In the genomic region with DNA sequence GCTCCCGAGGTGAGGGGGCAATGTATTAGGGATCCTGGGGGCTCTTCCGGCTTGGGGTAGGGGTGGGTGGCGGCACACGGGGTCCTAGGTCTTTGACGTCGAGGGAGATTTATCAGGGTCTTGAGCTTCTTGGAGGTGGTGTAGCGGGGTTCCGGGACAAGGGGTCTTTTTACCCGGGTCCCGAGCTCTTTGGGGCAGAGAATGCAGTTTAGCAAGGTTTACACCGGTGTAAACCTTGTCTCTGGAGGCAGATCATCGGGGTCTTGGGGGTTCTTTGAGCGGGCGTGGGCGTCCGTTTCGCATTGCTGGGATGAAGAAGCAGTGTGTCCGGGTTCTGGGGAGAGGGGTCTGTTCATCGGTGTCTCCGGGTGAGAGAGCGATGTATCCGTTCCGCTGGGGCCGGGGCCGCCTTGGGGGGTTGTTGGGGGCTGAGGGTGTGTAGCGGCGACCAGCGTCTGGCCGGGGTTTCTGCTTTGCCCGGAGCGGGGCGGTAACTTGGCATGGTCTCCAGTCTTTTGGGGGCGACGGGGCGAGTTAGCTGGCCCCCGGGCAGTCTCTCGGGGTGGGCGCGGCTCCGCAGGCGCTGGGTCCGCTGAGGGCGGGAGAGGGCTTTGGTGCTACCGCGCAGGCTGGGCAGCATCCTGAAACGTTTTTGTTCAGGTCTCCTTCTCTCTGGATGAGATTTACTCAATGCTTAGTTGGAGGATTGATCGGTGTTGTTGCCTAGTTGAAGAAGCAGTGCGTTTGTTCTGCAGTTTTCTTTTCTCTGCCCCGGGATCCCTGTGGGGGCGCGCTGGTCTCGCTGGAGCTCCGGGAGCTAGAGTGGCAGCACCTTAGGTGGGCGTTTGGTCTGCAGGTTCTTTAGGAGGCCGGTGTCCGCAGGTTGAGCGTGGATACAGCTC, we compare ENCODE assay signal across 8 cellular contexts. TPM values are rescaled to one million over a fixed set of nuclear protein-coding genes. Genes with fewer than 3 reads are reported as not detected.
A peak's percentile ranks its signal among the peaks of the same experiment; 100 is the strongest.
DNase-seq lines count a peak whose midpoint lies in the region; ATAC-seq and TF ChIP-seq lines count a peak whose summit lies in the region.

No MANE protein-coding gene starts in this region.

- peaks cover 17% of the 10 kb centered on the region for H3K4me1 Mint-ChIP-seq in CD4-positive, alpha-beta T cell (ENCODE audit: low read depth)
- H3K4me1 Mint-ChIP-seq in MCF 10A (ENCODE audit: insufficient read depth, unreplicated experiment), result peaks cover 24% of the 10 kb centered on the region

- POLR2A ChIA-PET in CD4-positive, alpha-beta T cell (lab: Charles Lee), result interaction anchor here (0.6 to 2.3 kb wide), 9 partner anchors 8 to 1367 kb away, joined by 3 to 11 read pairs (median 4); partner anchors contain the start of genes KIF23 and RPLP1
- POLR2A ChIA-PET in MCF 10A (lab: Yijun Ruan, JAX), result interaction anchor here (0.6 to 4.0 kb wide), 39 partner anchors 8 to 291 kb away, joined by 3 to 28 read pairs (median 5); partner anchors contain the start of genes KIF23 and RPLP1

- peak overlapping the region; percentile 81 for H3K27ac Mint-ChIP-seq in CD4-positive, alpha-beta T cell
- H3K27ac Mint-ChIP-seq in MCF 10A (ENCODE audit: low read depth, unreplicated experiment), result peak overlapping the region; percentile 96

- peak overlapping the region; percentile 99 for H3K4me3 Mint-ChIP-seq in CD4-positive, alpha-beta T cell
- peak overlapping the region; percentile 97 for H3K4me3 Mint-ChIP-seq in MCF 10A (ENCODE audit: unreplicated experiment)

- intact Hi-C loops in CD4-positive, alpha-beta T cell (cut with DNase I, micrococcal nuclease), result loop anchor here in 1 of 2 experiments (1.0 to 10.0 kb wide), 3 partner anchors 253 to 346 kb away; partner anchors contain the start of genes KIF23 and RPLP1
- intact Hi-C loops in MCF 10A (cut with micrococcal nuclease) (loop anchor here (1.0 to 5.0 kb wide), 4 partner anchors 69 to 249 kb away; no protein-coding TSS in a partner anchor), sciatic nerve (cut with DNase I) (no loop called here)

- no peaks in the 10 kb centered on the region for H3K27me3 ChIP-seq in CD4-positive, alpha-beta T cell (ENCODE audit: control insufficient read depth, insufficient read depth, low read length)

- H3K27ac ChIP-seq in CD4-positive, alpha-beta T cell (ENCODE audit: low read depth, low read length), result peak overlapping the region; percentile 60

- peaks cover 12% of the 10 kb centered on the region for H3K36me3 Mint-ChIP-seq in CD4-positive, alpha-beta T cell (ENCODE audit: low read depth)
- H3K36me3 Mint-ChIP-seq in MCF 10A (ENCODE audit: insufficient read depth, unreplicated experiment), result no peaks in the 10 kb centered on the region

- CTCF ChIA-PET in CD4-positive, alpha-beta T cell (lab: Charles Lee), result interaction anchor here (0.5 kb wide), 1 partner anchor 1096 kb away, joined by 3 read pairs; no protein-coding TSS in a partner anchor
- CTCF ChIA-PET in MCF 10A (lab: Yijun Ruan, JAX), result interaction anchor here (0.5 to 2.3 kb wide), 8 partner anchors 10 to 102 kb away, joined by 3 to 8 read pairs (median 3); no protein-coding TSS in a partner anchor

- peak in 6 of 10 experiments; percentile 4 to 48 (median 4) for DNase-seq in CD4-positive, alpha-beta T cell
- DNase-seq in HT-29 (ENCODE audit: low spot score), result peak; percentile 58
- peak in 4 of 5 experiments; percentile 3 to 15 (median 8) for DNase-seq in T-helper 2 cell
- peak; percentile 38 for DNase-seq in MCF 10A (ENCODE audit: unreplicated experiment)
- DNase-seq in sciatic nerve (ENCODE audit: low spot score), result peak; percentile 65

- H3K4me3 ChIP-seq in iPS-18c (ENCODE audit: insufficient read depth, low read depth, low read length), result peak overlapping the region; percentile 71

- no peaks in the 10 kb centered on the region for H3K9me3 ChIP-seq in CD4-positive, alpha-beta T cell (ENCODE audit: control insufficient read depth, low read length)
- H3K9me3 ChIP-seq in iPS-18c (ENCODE audit: control insufficient read depth, insufficient read depth, low read length), result no peaks in the 10 kb centered on the region

- H3K9me3 Mint-ChIP-seq in CD4-positive, alpha-beta T cell, result no peaks in the 10 kb centered on the region
- no peaks in the 10 kb centered on the region for H3K9me3 Mint-ChIP-seq in MCF 10A (ENCODE audit: unreplicated experiment)

- no peaks in the 10 kb centered on the region for H3K27me3 Mint-ChIP-seq in CD4-positive, alpha-beta T cell
- H3K27me3 Mint-ChIP-seq in MCF 10A (ENCODE audit: insufficient read depth, unreplicated experiment), result no peaks in the 10 kb centered on the region

- no peak for TF ChIP-seq CTCF in CD4-positive, alpha-beta T cell (IDR thresholded peaks at IDR 0.05)
- TF ChIP-seq CTCF in MCF 10A (IDR thresholded peaks at IDR 0.05; ENCODE audit: unreplicated experiment), result no peak

- peak; percentile 0 for ATAC-seq in CD4-positive, alpha-beta T cell (ENCODE audit: poor library complexity)
- peak; percentile 6 for ATAC-seq in sciatic nerve
- ATAC-seq in HG03095 (IDR thresholded peaks at IDR 0.05; ENCODE audit: unreplicated experiment), result no peak
- no peak for ATAC-seq in HG02623 (IDR thresholded peaks at IDR 0.05; ENCODE audit: unreplicated experiment)

- no TSS peak for BruUV-seq in MCF 10A (replicated peaks; lab: Mats Ljungman, UMichigan)

RNA-seq across cellular contexts. Expression of gene GLCE, which starts 0.8 kb away (rescaled TPM):
- total RNA-seq in CD4-positive, alpha-beta T cell, result 1 to 10 TPM; 3.2 TPM
- total RNA-seq in HT-29 (2014; rRNA removed; shearing (Covaris generic)), result 8.0 and 11.5 TPM in 2 replicates
- 7.5 and 8.3 TPM in 2 replicates for total RNA-seq in MCF 10A (2022)
- total RNA-seq in sciatic nerve, result 16.5 TPM

Comparison
In these comparisons a context has a peak if more than half of its experiments do, and no peak if none do; other contexts are left out.
1. ATAC-seq: peak in CD4-positive, alpha-beta T cell (single experiment) and sciatic nerve (single experiment); none in HG03095 (single experiment) and HG02623 (single experiment).
2. DNase-seq: peak in every context shown above with its lines; median percentile 65 in sciatic nerve; 58 in HT-29; 38 in MCF 10A; 8 in T-helper 2 cell; 4 in CD4-positive, alpha-beta T cell.